Comparison of ENCODE assay signal across 16 cellular contexts in the genomic region with DNA sequence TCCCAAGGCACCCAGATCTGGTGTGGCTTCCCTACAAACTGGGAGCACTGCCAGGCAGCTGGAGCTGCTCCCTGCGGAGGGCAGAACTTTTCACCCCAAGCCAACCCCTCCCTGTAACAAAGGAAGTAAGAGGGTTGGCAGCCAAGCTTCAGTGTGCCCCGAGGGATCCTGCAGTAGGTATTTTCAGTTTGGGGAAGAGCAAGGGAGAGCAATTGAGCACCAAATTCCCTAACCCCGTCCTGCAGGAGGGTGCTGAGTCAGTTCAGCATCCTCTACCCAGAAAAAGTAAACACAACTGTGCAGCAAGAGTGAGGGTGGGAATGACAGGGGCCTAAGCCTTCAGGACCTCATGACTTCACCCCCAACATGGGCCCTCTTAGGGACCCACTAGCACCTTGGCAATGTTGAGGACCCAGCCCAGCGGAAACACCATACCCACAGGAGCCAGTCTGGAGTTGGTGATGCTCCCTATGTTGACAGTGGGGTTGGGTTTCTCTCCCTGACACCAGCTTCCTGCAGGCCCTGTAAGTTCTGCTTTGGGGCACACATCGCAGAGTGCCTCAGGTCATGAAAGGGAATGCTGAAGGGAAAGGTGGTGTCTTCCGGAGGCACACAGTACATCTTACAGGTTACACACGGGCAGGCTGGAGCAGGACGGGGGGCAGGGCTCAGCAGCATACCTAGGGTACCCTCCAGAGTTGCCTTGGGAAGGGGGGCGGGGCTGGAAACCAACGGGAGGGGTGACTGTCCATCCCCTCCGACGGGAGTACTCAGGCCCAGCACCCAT. TPM values are rescaled to one million over a fixed set of nuclear protein-coding genes. Genes with fewer than 3 reads are reported as not detected.
DNase-seq lines count a peak whose midpoint lies in the region; ATAC-seq and TF ChIP-seq lines count a peak whose summit lies in the region.
"Had no signal": no experiment of that assay in that cellular context is flagged by ENCODE, and none has a peak within 500 bp of the region (broad histone marks: within the 10 kb centered on the region; RNA-seq: fewer than 3 reads in every experiment).

No MANE protein-coding gene starts in this region.

- POLR2A ChIA-PET in CD8-positive, alpha-beta T cell (lab: Charles Lee) = no interaction called here
- POLR2A ChIA-PET in RWPE1 (lab: Yijun Ruan, JAX; ENCODE audit: low non-redundant PET) = no interaction called here

- no peak for TF ChIP-seq CTCF in CD8-positive, alpha-beta T cell (IDR thresholded peaks at IDR 0.05)
- TF ChIP-seq CTCF in RWPE1 (conservative IDR thresholded peaks at IDR 0.05; ENCODE audit: low read depth) = no peak
- no peak for TF ChIP-seq CTCF in foreskin keratinocyte (conservative IDR thresholded peaks at IDR 0.05)
- no peak for TF ChIP-seq CTCF in progenitor cell of endocrine pancreas (IDR thresholded peaks at IDR 0.05; ENCODE audit: unreplicated experiment)

- peaks cover 21% of the 10 kb centered on the region for H3K36me3 ChIP-seq in CD8-positive, alpha-beta T cell (ENCODE audit: insufficient read depth, low read length)

- intact Hi-C loops in CD8-positive, alpha-beta T cell (cut with DNase I, micrococcal nuclease) = no loop called here

- H3K4me3 Mint-ChIP-seq in CD8-positive, alpha-beta T cell = no peak overlapping the region
- H3K4me3 Mint-ChIP-seq in progenitor cell of endocrine pancreas (ENCODE audit: low read depth) = no peak overlapping the region

- CTCF ChIA-PET in CD8-positive, alpha-beta T cell (lab: Charles Lee) = interaction anchor here (1.0 kb wide), 1 partner anchor 568 kb away, joined by 3 read pairs; no protein-coding TSS in a partner anchor
- CTCF ChIA-PET in RWPE1 (lab: Yijun Ruan, JAX) = no interaction called here

- no peak overlapping the region for H3K27ac ChIP-seq in CD8-positive, alpha-beta T cell (ENCODE audit: low read depth, low read length)
- peak overlapping the region; percentile 47 for H3K27ac ChIP-seq in RWPE1
- no peak overlapping the region for H3K27ac ChIP-seq in foreskin keratinocyte

- H3K27me3 Mint-ChIP-seq in CD8-positive, alpha-beta T cell (ENCODE audit: low read depth) = no peaks in the 10 kb centered on the region
- H3K27me3 Mint-ChIP-seq in progenitor cell of endocrine pancreas = no peaks in the 10 kb centered on the region

- no peaks in the 10 kb centered on the region for H3K9me3 Mint-ChIP-seq in CD8-positive, alpha-beta T cell
- no peaks in the 10 kb centered on the region for H3K9me3 Mint-ChIP-seq in progenitor cell of endocrine pancreas (ENCODE audit: low read depth)

- H3K4me1 ChIP-seq in CD8-positive, alpha-beta T cell (ENCODE audit: insufficient read depth, low read length) = peaks cover 7% of the 10 kb centered on the region
- H3K4me1 ChIP-seq in foreskin keratinocyte = no peaks in the 10 kb centered on the region

- H3K4me3 ChIP-seq in CD8-positive, alpha-beta T cell (ENCODE audit: low read depth, low read length) = no peak overlapping the region

- peaks cover 48% of the 10 kb centered on the region for H3K36me3 Mint-ChIP-seq in CD8-positive, alpha-beta T cell
- peaks cover 19% of the 10 kb centered on the region for H3K36me3 Mint-ChIP-seq in progenitor cell of endocrine pancreas (ENCODE audit: insufficient read depth)

- no peaks in the 10 kb centered on the region for H3K27me3 ChIP-seq in CD8-positive, alpha-beta T cell (ENCODE audit: insufficient read depth, low read length)
- H3K27me3 ChIP-seq in foreskin keratinocyte = no peaks in the 10 kb centered on the region

- no peaks in the 10 kb centered on the region for H3K9me3 ChIP-seq in CD8-positive, alpha-beta T cell (ENCODE audit: low read length)

- H3K4me1 Mint-ChIP-seq in CD8-positive, alpha-beta T cell (ENCODE audit: low read depth) = peaks cover 11% of the 10 kb centered on the region
- peaks cover 1% of the 10 kb centered on the region for H3K4me1 Mint-ChIP-seq in progenitor cell of endocrine pancreas (ENCODE audit: low read depth)

- no peak for DNase-seq in CD8-positive, alpha-beta T cell
- DNase-seq in RWPE1 (ENCODE audit: low spot score) (no peak), foreskin keratinocyte (peak in 1 of 2 donors; percentile 48), progenitor cell of endocrine pancreas (ENCODE audit: low spot score, unreplicated experiment) (no peak), cerebellar cortex (ENCODE audit: low spot score) (no peak)
- DNase-seq in stimulated activated CD4-positive, alpha-beta T cell treated with anti-CD3 and anti-CD28 coated beads, Interleukin-2, amount 100 ng/mL, for 48 hours = no peak
- DNase-seq in effector CD4-positive, alpha-beta T cell = no peak
- DNase-seq: COR-L47; effector CD8-positive, alpha-beta T cell; hippocampal formation; MM.1S; stimulated activated CD4-positive, alpha-beta T cell treated with anti-CD3 and anti-CD28 coated beads, Interleukin-4, amount 100 ng/mL, for 1 hour had no signal

- peak overlapping the region; percentile 22 for H3K27ac Mint-ChIP-seq in CD8-positive, alpha-beta T cell
- peak overlapping the region; percentile 77 for H3K27ac Mint-ChIP-seq in progenitor cell of endocrine pancreas

- no peak for ATAC-seq in CD8-positive, alpha-beta T cell
- ATAC-seq in foreskin keratinocyte (peak; percentile 74), SK-N-SH treated with all-trans-retinoic acid at 6 μM for 48 hours (no peak; the same call in 1 of the 3 replicates)

TF ChIP-seq in SK-N-SH treated with all-trans-retinoic acid at 6 μM for 48 hours, 23 proteins besides CTCF, POLR2A, EP300 and RAD21 (continues in another document):
- TF ChIP-seq OSR1 (CRISPR knock-in tag; IDR thresholded peaks at IDR 0.05) = no peak
- no peak for TF ChIP-seq ZC3H10 (CRISPR knock-in tag; IDR thresholded peaks at IDR 0.05)
- TF ChIP-seq, protein P1, sequence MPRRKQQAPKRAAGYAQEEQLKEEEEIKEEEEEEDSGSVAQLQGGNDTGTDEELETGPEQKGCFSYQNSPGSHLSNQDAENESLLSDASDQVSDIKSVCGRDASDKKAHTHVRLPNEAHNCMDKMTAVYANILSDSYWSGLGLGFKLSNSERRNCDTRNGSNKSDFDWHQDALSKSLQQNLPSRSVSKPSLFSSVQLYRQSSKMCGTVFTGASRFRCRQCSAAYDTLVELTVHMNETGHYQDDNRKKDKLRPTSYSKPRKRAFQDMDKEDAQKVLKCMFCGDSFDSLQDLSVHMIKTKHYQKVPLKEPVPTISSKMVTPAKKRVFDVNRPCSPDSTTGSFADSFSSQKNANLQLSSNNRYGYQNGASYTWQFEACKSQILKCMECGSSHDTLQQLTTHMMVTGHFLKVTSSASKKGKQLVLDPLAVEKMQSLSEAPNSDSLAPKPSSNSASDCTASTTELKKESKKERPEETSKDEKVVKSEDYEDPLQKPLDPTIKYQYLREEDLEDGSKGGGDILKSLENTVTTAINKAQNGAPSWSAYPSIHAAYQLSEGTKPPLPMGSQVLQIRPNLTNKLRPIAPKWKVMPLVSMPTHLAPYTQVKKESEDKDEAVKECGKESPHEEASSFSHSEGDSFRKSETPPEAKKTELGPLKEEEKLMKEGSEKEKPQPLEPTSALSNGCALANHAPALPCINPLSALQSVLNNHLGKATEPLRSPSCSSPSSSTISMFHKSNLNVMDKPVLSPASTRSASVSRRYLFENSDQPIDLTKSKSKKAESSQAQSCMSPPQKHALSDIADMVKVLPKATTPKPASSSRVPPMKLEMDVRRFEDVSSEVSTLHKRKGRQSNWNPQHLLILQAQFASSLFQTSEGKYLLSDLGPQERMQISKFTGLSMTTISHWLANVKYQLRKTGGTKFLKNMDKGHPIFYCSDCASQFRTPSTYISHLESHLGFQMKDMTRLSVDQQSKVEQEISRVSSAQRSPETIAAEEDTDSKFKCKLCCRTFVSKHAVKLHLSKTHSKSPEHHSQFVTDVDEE (CRISPR knock-in tag; IDR thresholded peaks at IDR 0.05) = no peak
- TF ChIP-seq BACH2 (CRISPR knock-in tag; IDR thresholded peaks at IDR 0.05; ENCODE audit: borderline replicate concordance) = no peak
- TF ChIP-seq RARB (CRISPR knock-in tag; IDR thresholded peaks at IDR 0.05) = no peak
- TF ChIP-seq ISL1 (CRISPR knock-in tag; IDR thresholded peaks at IDR 0.05) = no peak
- TF ChIP-seq CSRNP3 (CRISPR knock-in tag; IDR thresholded peaks at IDR 0.05) = no peak
- TF ChIP-seq ESRRG (CRISPR knock-in tag; IDR thresholded peaks at IDR 0.05) = no peak

RNA-seq across cellular contexts. Expression of gene SH3BP5L, which starts 14.8 kb away (rescaled TPM):
- total RNA-seq in CD8-positive, alpha-beta T cell = 10 to 100 TPM; 19.0 to 20.4 TPM
- total RNA-seq in foreskin keratinocyte (16.8 and 18.5 TPM in 2 replicates), progenitor cell of endocrine pancreas (32.5 and 35.1 TPM in 2 replicates)
- 13.5 and 15.4 TPM in 2 replicates for polyA plus RNA-seq in foreskin keratinocyte

RNA-seq across cellular contexts. Expression of gene ZNF672, which starts 27.1 kb away (rescaled TPM):
- 10 to 100 TPM; 33.8 to 33.9 TPM for total RNA-seq in CD8-positive, alpha-beta T cell
- total RNA-seq in foreskin keratinocyte = 14.9 and 16.1 TPM in 2 replicates
- polyA plus RNA-seq in foreskin keratinocyte = 13.3 and 15.9 TPM in 2 replicates
- 36.8 and 37.2 TPM in 2 replicates for total RNA-seq in progenitor cell of endocrine pancreas

RNA-seq across cellular contexts. Expression of gene ZNF692, which starts 48.0 kb away (rescaled TPM):
- total RNA-seq in CD8-positive, alpha-beta T cell = 10 to 100 TPM; 18.7 to 19.2 TPM
- 26.2 and 27.3 TPM in 2 replicates for total RNA-seq in foreskin keratinocyte
- polyA plus RNA-seq in foreskin keratinocyte = 33.1 and 33.8 TPM in 2 replicates
- total RNA-seq in progenitor cell of endocrine pancreas = 107 and 109 TPM in 2 replicates

RNA-seq across cellular contexts. Expression of gene LYPD8, which starts 55.4 kb away (rescaled TPM):
- total RNA-seq in CD8-positive, alpha-beta T cell = not detected
- total RNA-seq in foreskin keratinocyte (not detected in 2 replicates), progenitor cell of endocrine pancreas (not detected in 2 replicates)
- not detected in 2 replicates for polyA plus RNA-seq in foreskin keratinocyte
- total RNA-seq: mesenteric fat pad, NCI-H460, posterior vena cava had no signal
